In the genomic region with DNA sequence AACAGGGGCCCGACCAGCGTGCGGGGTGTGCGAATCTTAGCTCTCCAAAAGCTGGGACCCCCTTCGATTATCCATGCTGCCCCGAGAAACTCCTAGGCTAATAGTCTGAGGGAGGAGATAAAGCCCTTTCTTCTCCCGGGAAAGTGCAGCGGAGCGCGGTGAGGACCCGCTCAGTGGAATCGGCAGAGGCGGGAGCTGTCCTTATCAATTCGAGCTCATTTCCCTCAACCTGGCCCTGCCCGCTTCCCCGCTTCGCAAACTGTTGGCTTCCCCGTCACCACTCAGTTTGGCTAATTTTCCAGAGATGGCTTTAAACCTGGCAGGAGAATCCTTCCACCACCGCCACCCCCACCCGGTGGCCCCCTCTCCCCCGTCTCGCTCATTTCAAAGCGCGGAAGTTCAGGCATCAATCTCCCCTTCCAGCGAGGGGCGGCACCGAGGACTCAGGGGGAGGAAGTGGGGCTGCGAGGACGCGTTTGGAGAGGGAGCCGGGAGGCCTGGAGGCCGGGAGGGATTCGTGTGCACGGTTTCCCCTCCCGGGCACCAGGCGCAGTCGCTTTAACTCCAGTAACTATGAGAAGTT, we compare ENCODE assay signal across 9 cellular contexts. TPM values are rescaled to one million over a fixed set of nuclear protein-coding genes. Genes with fewer than 3 reads are reported as not detected.
DNase-seq lines count a peak whose midpoint lies in the region; ATAC-seq and TF ChIP-seq lines count a peak whose summit lies in the region.
"Had no signal": no experiment of that assay in that cellular context is flagged by ENCODE, and none has a peak within 500 bp of the region (broad histone marks: within the 10 kb centered on the region; RNA-seq: fewer than 3 reads in every experiment).

No MANE protein-coding gene starts in this region.

- H3K9me3 ChIP-seq in H9 (ENCODE audit: control insufficient read depth, low read depth, low read length) (no peaks in the 10 kb centered on the region), Panc1 (ENCODE audit: control insufficient read depth, insufficient read depth, low read depth, low read length) (no peaks in the 10 kb centered on the region), gastroesophageal sphincter (no peaks in the 10 kb centered on the region)

- CTCF ChIA-PET in Panc1 (lab: Charles Lee), result no interaction called here

- in situ Hi-C loops in Panc1 (cut with HindIII; ENCODE audit: low pct_unique_long_range_greater_than_20kb, low sequenced_read_pairs), result no loop called here

- H3K9me3 Mint-ChIP-seq in H9, result no peaks in the 10 kb centered on the region

- H3K56ac ChIP-seq in H9 (ENCODE audit: insufficient read length, low read depth, low read length), result no peak overlapping the region

- BruUV-seq in Panc1 (replicated peaks; lab: Mats Ljungman, UMichigan), result no TSS peak

- no peak overlapping the region for H2BK12ac ChIP-seq in H9 (ENCODE audit: insufficient read length, low read depth, low read length)

- TF ChIP-seq EP300 in gastroesophageal sphincter (IDR thresholded peaks at IDR 0.05), result no peak

- no peak overlapping the region for H2AK5ac ChIP-seq in H9 (ENCODE audit: insufficient read length, low read length)

- no peak overlapping the region for H3K9ac ChIP-seq in H9 (ENCODE audit: extremely low read depth, insufficient read length, low read length)

- no CpG with 5 or more reads among the region's 37 CpGs for WGBS in H9 (ENCODE audit: extremely low coverage, insufficient read length, low lambda C conversion rate)
- WGBS in gastroesophageal sphincter (ENCODE audit: low coverage in 1 of 2), 2 donors, result 1% methylated on average over 16 of the region's 37 CpGs; no CpG with 5 or more reads in 1 of the 2 donors

- H3K23me2 ChIP-seq in H9 (ENCODE audit: insufficient read length, low read depth, low read length, poor library complexity, severe bottlenecking), result peaks cover 34% of the 10 kb centered on the region

- H4K5ac ChIP-seq in H9 (ENCODE audit: insufficient read length, low read depth, low read length), result no peak overlapping the region

- H3K4me3 Mint-ChIP-seq in H9, result peak overlapping the region; percentile 80 to 97

- H3K36me3 Mint-ChIP-seq in H9 (ENCODE audit: insufficient read depth in 1 of 3, low read depth in 3 of 3), result no peaks in the 10 kb centered on the region

- no peak for TF ChIP-seq CTCF in H9 (conservative IDR thresholded peaks at IDR 0.05)
- TF ChIP-seq CTCF in Panc1 (IDR thresholded peaks at IDR 0.05), result no peak
- no peak for TF ChIP-seq CTCF in gastroesophageal sphincter (IDR thresholded peaks at IDR 0.05)

- no peaks in the 10 kb centered on the region for H3K36me3 ChIP-seq in Panc1 (ENCODE audit: control insufficient read depth, insufficient read depth, low read length)
- no peaks in the 10 kb centered on the region for H3K36me3 ChIP-seq in gastroesophageal sphincter

- no peak overlapping the region for H3K4ac ChIP-seq in H9 (ENCODE audit: low read depth, low read length)

- H3K79me1 ChIP-seq in H9 (ENCODE audit: insufficient read depth, low read depth, low read length, poor library complexity, severe bottlenecking), result no peaks in the 10 kb centered on the region

- peaks cover 69% of the 10 kb centered on the region for H3K27me3 Mint-ChIP-seq in H9 (ENCODE audit: low read depth)

- H4K91ac ChIP-seq in H9 (ENCODE audit: insufficient read length, low read depth, low read length), result no peak overlapping the region

- intact Hi-C loops in Panc1 (cut with micrococcal nuclease; ENCODE audit: unreplicated experiment) (no loop called here), sciatic nerve (cut with DNase I) (no loop called here)

- peak overlapping the region; percentile 94 for H3K4me2 ChIP-seq in H9 (ENCODE audit: insufficient read depth, insufficient read length, low read length)

- ATAC-seq in Panc1 (peak; percentile 47), gastroesophageal sphincter (peak; percentile 6), sciatic nerve (peak; percentile 37)

- no peak overlapping the region for H2BK15ac ChIP-seq in H9 (ENCODE audit: low read depth, low read length)

- no peak overlapping the region for H3K23ac ChIP-seq in H9 (ENCODE audit: insufficient read length, low read depth, low read length)

- POLR2A ChIA-PET in Panc1 (lab: Charles Lee), result no interaction called here

- no peak overlapping the region for H4K8ac ChIP-seq in H9 (replicated peaks; ENCODE audit: insufficient read length, low read depth, low read length)

- peaks cover 37 to 43% of the 10 kb centered on the region in 2 experiments for H3K4me1 Mint-ChIP-seq in H9

- no peak overlapping the region for H3K18ac ChIP-seq in H9 (ENCODE audit: insufficient read length, low read depth, low read length)

- no peaks in the 10 kb centered on the region for H3K79me2 ChIP-seq in H9 (ENCODE audit: insufficient read depth, low read length)

- H3K4me1 ChIP-seq in H9 (ENCODE audit: insufficient read depth, low read length), result peaks cover 9% of the 10 kb centered on the region; the same call in 1 of the 2 replicates
- peaks cover 11% of the 10 kb centered on the region for H3K4me1 ChIP-seq in Panc1 (ENCODE audit: control insufficient read depth, insufficient read depth, low read length)
- H3K4me1 ChIP-seq in gastroesophageal sphincter, result peaks cover 0 to 40% (median 14%) of the 10 kb centered on the region in 3 donors

- H3K27ac ChIP-seq in H9 (ENCODE audit: insufficient read length, low read depth, low read length), result no peak overlapping the region
- peak overlapping the region; percentile 82 for H3K27ac ChIP-seq in Panc1 (ENCODE audit: low read length)
- H3K27ac ChIP-seq in gastroesophageal sphincter, result peak overlapping the region in 1 of 4 donors; percentile 25

- H2BK5ac ChIP-seq in H9 (ENCODE audit: insufficient read length, low read length), result no peak overlapping the region

- H3K14ac ChIP-seq in H9 (ENCODE audit: insufficient read depth, low read length), result no peak overlapping the region

- H3K27ac Mint-ChIP-seq in H9, result peak overlapping the region in 1 of 3 experiments; percentile 80; a peak in 1 of 7 replicates

- no peak for TF ChIP-seq POLR2A in gastroesophageal sphincter (IDR thresholded peaks at IDR 0.05)

- H3K4me3 ChIP-seq in Panc1 (ENCODE audit: low read depth in 2 of 2, low read length in 2 of 2), result peak overlapping the region; percentile 43 to 77
- peak overlapping the region; percentile 15 to 52 for H3K4me3 ChIP-seq in gastroesophageal sphincter

- H2BK20ac ChIP-seq in H9 (ENCODE audit: low read depth, low read length, poor library complexity, severe bottlenecking), result no peak overlapping the region

- peak; percentile 45 for DNase-seq in H9
- no peak for DNase-seq in Panc1 (ENCODE audit: low read depth, low spot score)
- DNase-seq in sciatic nerve (ENCODE audit: low spot score), result peak; percentile 54
- DNase-seq in amniotic stem cell (lab: John Stamatoyannopoulos, UW), result no peak
- no peak for DNase-seq in cerebellar nuclear complex (lab: John Stamatoyannopoulos, UW)
- no peak for DNase-seq in stimulated activated CD4-positive, alpha-beta T cell treated with anti-CD3 and anti-CD28 coated beads, Interleukin-4, amount 100 ng/mL, for 4 hours
- DNase-seq in SHP77 treated with DMSO at 0.1 percent for 48 hours (lab: John Stamatoyannopoulos, UW), result no peak

- no peaks in the 10 kb centered on the region for H4K20me1 ChIP-seq in H9 (ENCODE audit: control insufficient read depth, insufficient read depth, insufficient read length)

- no peak overlapping the region for H3T11ph ChIP-seq in H9 (ENCODE audit: low read length)

- H3K27me3 ChIP-seq in H9 (ENCODE audit: insufficient read depth, low read length) (peaks cover 31% of the 10 kb centered on the region), Panc1 (ENCODE audit: control insufficient read depth, insufficient read depth, low read length) (no peaks in the 10 kb centered on the region), gastroesophageal sphincter (peaks cover 58% of the 10 kb centered on the region)

- no peak overlapping the region for H2BK120ac ChIP-seq in H9 (ENCODE audit: low read depth, low read length, poor library complexity, severe bottlenecking)

- H2AFZ ChIP-seq in H9 (ENCODE audit: low read length), result no peak overlapping the region

RNA-seq across cellular contexts. Expression of a gene that starts 1.6 kb away (rescaled TPM):
- 0.90 and 1.0 TPM in 2 replicates for total RNA-seq in H9 (2021)
- 6.7 TPM for total RNA-seq in Panc1 (2021; ENCODE audit: unreplicated experiment)
- polyA plus RNA-seq in Panc1 (2012; ENCODE audit: insufficient read length), result 18.5 TPM
- total RNA-seq in gastroesophageal sphincter, result 1 to 10 TPM in 1 of 4 donors, under 1 TPM in 3; 0.27 to 1.2 (median 0.33) TPM
- 0.45 TPM for total RNA-seq in sciatic nerve
- total RNA-seq: LHCN-M2 had no signal

Comparison
In these comparisons a context has a peak if more than half of its experiments do, and no peak if none do; other contexts are left out.
1. DNase-seq: peak in H9 (single experiment) and sciatic nerve (single experiment); none in Panc1 (single experiment), amniotic stem cell (single experiment), cerebellar nuclear complex (0 of 2), stimulated activated CD4-positive, alpha-beta T cell treated with anti-CD3 and anti-CD28 coated beads, Interleukin-4, amount 100 ng/mL, for 4 hours (0 of 2) and SHP77 treated with DMSO at 0.1 percent for 48 hours (single experiment).
2. Peak in every context shown above with its lines, with median percentiles within 50 percentile points of each other: ATAC-seq.